ENCODE assay signal across 8 cellular contexts in the genomic region with DNA sequence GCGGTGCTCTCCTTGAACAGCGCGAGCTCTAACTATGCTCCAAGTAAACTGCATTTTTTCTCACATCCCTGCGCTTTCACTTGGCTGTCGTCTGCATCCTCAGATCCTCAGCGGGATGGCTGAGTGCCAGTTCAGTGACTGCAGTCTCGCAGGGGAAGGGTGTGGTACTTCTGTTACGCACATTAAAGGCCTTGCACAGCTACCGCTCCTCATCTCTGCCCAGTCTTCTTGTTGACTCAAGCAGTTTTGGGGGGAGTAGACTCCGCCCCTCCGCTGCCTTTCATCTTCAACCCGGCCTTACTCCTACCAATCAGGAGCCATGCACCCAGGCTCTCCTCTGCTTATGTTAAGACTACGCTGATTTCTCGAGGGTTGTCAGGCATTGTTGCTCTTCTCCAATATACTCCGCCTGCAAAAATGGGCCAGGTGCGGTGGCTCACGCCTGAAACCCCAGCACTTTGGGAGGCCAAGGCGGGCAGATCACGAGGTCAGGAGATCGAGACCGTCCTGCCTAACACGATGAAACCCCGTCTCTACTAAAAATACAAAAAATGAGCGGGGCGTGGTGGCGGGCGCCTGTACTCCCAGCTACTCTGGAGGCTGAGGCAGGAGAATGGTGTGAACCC. TPM values are rescaled to one million over a fixed set of nuclear protein-coding genes. Genes with fewer than 3 reads are reported as not detected.
A peak's percentile ranks its signal among the peaks of the same experiment; 100 is the strongest.
DNase-seq lines count a peak whose midpoint lies in the region; ATAC-seq, FAIRE-seq and TF ChIP-seq lines count a peak whose summit lies in the region.

No MANE protein-coding gene starts in this region.

- H3K9me3 ChIP-seq in cardiac muscle cell (ENCODE audit: low read depth), result no peaks in the 10 kb centered on the region

- H3K27me3 ChIP-seq in cardiac muscle cell, result no peaks in the 10 kb centered on the region

- H3K4me1 Mint-ChIP-seq in Calu3 (ENCODE audit: low read depth, unreplicated experiment), result peaks cover 30% of the 10 kb centered on the region
- H3K4me1 Mint-ChIP-seq in activated T-helper 2 cell treated with anti-CD3 and anti-CD28 coated beads, Interferon-gamma antibody, Interleukin-2, Interleukin-4, amounts not matched to agents 10 μg/mL and 5 μg/mL and 100 μg/mL, durations not matched to agents 14 hours and 24 hours and 36 hours (ENCODE audit: low read depth), result peaks cover 28% of the 10 kb centered on the region

- CTCF ChIA-PET in Calu3 (lab: Charles Lee), result interaction anchor here (3.6 kb wide), 1 partner anchor 75 kb away, joined by 31 read pairs; no protein-coding TSS in a partner anchor

- BruUV-seq in Calu3 (replicated peaks; lab: Mats Ljungman, UMichigan), result no TSS peak

- intact Hi-C loops in Calu3 (cut with micrococcal nuclease; ENCODE audit: unreplicated experiment), result no loop called here
- intact Hi-C loops in activated T-helper 2 cell treated with anti-CD3 and anti-CD28 coated beads, Interferon-gamma antibody, Interleukin-2, Interleukin-4, amounts not matched to agents 10 μg/mL and 5 μg/mL and 100 μg/mL, durations not matched to agents 14 hours and 24 hours and 36 hours (cut with micrococcal nuclease), result no loop called here

- DNase-seq in Calu3 (no peak), NCI-H774 (lab: John Stamatoyannopoulos, UW) (peak; percentile 43), cardiac muscle cell (ENCODE audit: low read depth in 1 of 2, low spot score in 1 of 2) (peak; percentile 11 to 86), skeletal muscle cell (ENCODE audit: low read depth) (peak; percentile 60), RCC 7860 (ENCODE audit: low spot score) (no peak), OCI-M2 (lab: John Stamatoyannopoulos, UW; ENCODE audit: unreplicated experiment) (no peak)
- DNase-seq in activated T-helper 2 cell treated with anti-CD3 and anti-CD28 coated beads, Interferon-gamma antibody, Interleukin-2, Interleukin-4, amounts not matched to agents 10 μg/mL and 5 μg/mL and 100 μg/mL, durations not matched to agents 14 hours and 24 hours and 36 hours (ENCODE audit: low spot score), result peak; percentile 76

- no peaks in the 10 kb centered on the region for H3K9me3 Mint-ChIP-seq in Calu3 (ENCODE audit: low read depth, unreplicated experiment)
- H3K9me3 Mint-ChIP-seq in activated T-helper 2 cell treated with anti-CD3 and anti-CD28 coated beads, Interferon-gamma antibody, Interleukin-2, Interleukin-4, amounts not matched to agents 10 μg/mL and 5 μg/mL and 100 μg/mL, durations not matched to agents 14 hours and 24 hours and 36 hours, result no peaks in the 10 kb centered on the region

- H3K36me3 ChIP-seq in cardiac muscle cell, result peaks cover 24% of the 10 kb centered on the region

- FAIRE-seq in RCC 7860 (lab: Jason Lieb, UNC), result no peak

- H3K4me3 Mint-ChIP-seq in Calu3 (ENCODE audit: low read depth, unreplicated experiment), result peak overlapping the region; percentile 15
- peak overlapping the region; percentile 68 for H3K4me3 Mint-ChIP-seq in activated T-helper 2 cell treated with anti-CD3 and anti-CD28 coated beads, Interferon-gamma antibody, Interleukin-2, Interleukin-4, amounts not matched to agents 10 μg/mL and 5 μg/mL and 100 μg/mL, durations not matched to agents 14 hours and 24 hours and 36 hours (ENCODE audit: low read depth)

- peak overlapping the region; percentile 75 for H3K27ac ChIP-seq in cardiac muscle cell

- TF ChIP-seq CTCF in Calu3 (IDR thresholded peaks at IDR 0.05; ENCODE audit: unreplicated experiment) (no peak), cardiac muscle cell (IDR thresholded peaks at IDR 0.05; ENCODE audit: low read depth, low read length) (no peak)

- peaks cover 16% of the 10 kb centered on the region for H3K27me3 Mint-ChIP-seq in Calu3 (ENCODE audit: unreplicated experiment)
- no peaks in the 10 kb centered on the region for H3K27me3 Mint-ChIP-seq in activated T-helper 2 cell treated with anti-CD3 and anti-CD28 coated beads, Interferon-gamma antibody, Interleukin-2, Interleukin-4, amounts not matched to agents 10 μg/mL and 5 μg/mL and 100 μg/mL, durations not matched to agents 14 hours and 24 hours and 36 hours (ENCODE audit: low read depth)

- no peak for ATAC-seq in GM21717 (IDR thresholded peaks at IDR 0.05; ENCODE audit: unreplicated experiment)

- no peak overlapping the region for H3K4me3 ChIP-seq in cardiac muscle cell
- H3K4me3 ChIP-seq in skeletal muscle cell (ENCODE audit: low read depth, low read length), result no peak overlapping the region

- peak overlapping the region; percentile 35 for H3K27ac Mint-ChIP-seq in Calu3 (ENCODE audit: unreplicated experiment)
- peak overlapping the region; percentile 82 for H3K27ac Mint-ChIP-seq in activated T-helper 2 cell treated with anti-CD3 and anti-CD28 coated beads, Interferon-gamma antibody, Interleukin-2, Interleukin-4, amounts not matched to agents 10 μg/mL and 5 μg/mL and 100 μg/mL, durations not matched to agents 14 hours and 24 hours and 36 hours

- peaks cover 66% of the 10 kb centered on the region for H3K36me3 Mint-ChIP-seq in Calu3 (ENCODE audit: insufficient read depth, unreplicated experiment)
- peaks cover 37% of the 10 kb centered on the region for H3K36me3 Mint-ChIP-seq in activated T-helper 2 cell treated with anti-CD3 and anti-CD28 coated beads, Interferon-gamma antibody, Interleukin-2, Interleukin-4, amounts not matched to agents 10 μg/mL and 5 μg/mL and 100 μg/mL, durations not matched to agents 14 hours and 24 hours and 36 hours (ENCODE audit: low read depth)

- H3K4me1 ChIP-seq in cardiac muscle cell (ENCODE audit: low read depth), result no peaks in the 10 kb centered on the region

RNA-seq across cellular contexts. Expression of gene ATP5PD, which starts 10.0 kb away (rescaled TPM):
- 288 and 289 TPM in 2 replicates for total RNA-seq in Calu3 (2022)
- 166 and 170 TPM in 2 replicates for total RNA-seq in activated T-helper 2 cell treated with anti-CD3 and anti-CD28 coated beads, Interferon-gamma antibody, Interleukin-2, Interleukin-4, amounts not matched to agents 10 μg/mL and 5 μg/mL and 100 μg/mL, durations not matched to agents 14 hours and 24 hours and 36 hours
- 411 and 666 TPM in 2 replicates for total RNA-seq in cardiac muscle cell
- polyA plus RNA-seq in cardiac muscle cell, result 603 and 732 TPM in 2 replicates

RNA-seq across cellular contexts. Expression of gene KCTD2, which starts 10.3 kb away (rescaled TPM):
- 24.4 TPM in 2 replicates for total RNA-seq in Calu3 (2022)
- total RNA-seq in activated T-helper 2 cell treated with anti-CD3 and anti-CD28 coated beads, Interferon-gamma antibody, Interleukin-2, Interleukin-4, amounts not matched to agents 10 μg/mL and 5 μg/mL and 100 μg/mL, durations not matched to agents 14 hours and 24 hours and 36 hours, result 18.0 and 20.7 TPM in 2 replicates
- total RNA-seq in cardiac muscle cell, result 23.9 and 24.4 TPM in 2 replicates
- 20.7 and 22.4 TPM in 2 replicates for polyA plus RNA-seq in cardiac muscle cell

RNA-seq across cellular contexts. Expression of gene MRPL58, which starts 24.3 kb away (rescaled TPM):
- total RNA-seq in Calu3 (2022), result 49.0 and 52.7 TPM in 2 replicates
- total RNA-seq in activated T-helper 2 cell treated with anti-CD3 and anti-CD28 coated beads, Interferon-gamma antibody, Interleukin-2, Interleukin-4, amounts not matched to agents 10 μg/mL and 5 μg/mL and 100 μg/mL, durations not matched to agents 14 hours and 24 hours and 36 hours, result 65.4 and 68.1 TPM in 2 replicates
- 44.8 and 62.9 TPM in 2 replicates for total RNA-seq in cardiac muscle cell
- 39.7 and 48.4 TPM in 2 replicates for polyA plus RNA-seq in cardiac muscle cell

RNA-seq across cellular contexts. Expression of gene CDR2L, which starts 49.3 kb away (rescaled TPM):
- 39.4 and 48.3 TPM in 2 replicates for total RNA-seq in Calu3 (2022)
- total RNA-seq in activated T-helper 2 cell treated with anti-CD3 and anti-CD28 coated beads, Interferon-gamma antibody, Interleukin-2, Interleukin-4, amounts not matched to agents 10 μg/mL and 5 μg/mL and 100 μg/mL, durations not matched to agents 14 hours and 24 hours and 36 hours, result 2.3 and 2.4 TPM in 2 replicates
- total RNA-seq in cardiac muscle cell, result 15.1 and 16.4 TPM in 2 replicates
- polyA plus RNA-seq in cardiac muscle cell, result 5.9 and 8.0 TPM in 2 replicates

RNA-seq across cellular contexts. Expression of gene SLC16A5, which starts 51.0 kb away (rescaled TPM):
- total RNA-seq in Calu3 (2022), result 124 and 187 TPM in 2 replicates
- 11.6 and 11.8 TPM in 2 replicates for total RNA-seq in activated T-helper 2 cell treated with anti-CD3 and anti-CD28 coated beads, Interferon-gamma antibody, Interleukin-2, Interleukin-4, amounts not matched to agents 10 μg/mL and 5 μg/mL and 100 μg/mL, durations not matched to agents 14 hours and 24 hours and 36 hours
- total RNA-seq in cardiac muscle cell, result 32.2 and 47.1 TPM in 2 replicates
- 9.9 and 18.8 TPM in 2 replicates for polyA plus RNA-seq in cardiac muscle cell

Comparison
In these comparisons a context has a peak if more than half of its experiments do, and no peak if none do; other contexts are left out.
1. DNase-seq: peak in NCI-H774 (single experiment), activated T-helper 2 cell treated with anti-CD3 and anti-CD28 coated beads, Interferon-gamma antibody, Interleukin-2, Interleukin-4, amounts not matched to agents 10 μg/mL and 5 μg/mL and 100 μg/mL, durations not matched to agents 14 hours and 24 hours and 36 hours (single experiment), cardiac muscle cell (2 of 2) and skeletal muscle cell (single experiment); none in Calu3 (single experiment), RCC 7860 (single experiment) and OCI-M2 (single experiment).